In genomic region chr21:37758997-37759396, GRCh38 we compare ENCODE assay signal across 9 cellular contexts.
DNase-seq lines count a peak whose midpoint lies in the region; TF ChIP-seq lines count a peak whose summit lies in the region.
"Had no signal": no experiment of that assay in that cellular context is flagged by ENCODE, and none has a peak within 500 bp of the region (broad histone marks: within the 10 kb centered on the region; RNA-seq: fewer than 3 reads in every experiment).

No MANE protein-coding gene starts in this region.

- H3K27ac ChIP-seq in SK-N-SH (ENCODE audit: low read depth in 2 of 2, low read length in 1 of 2) = no peak overlapping the region
- no peak overlapping the region for H3K27ac ChIP-seq in CD4-positive, alpha-beta memory T cell (ENCODE audit: low read depth, low read length)

- H3K9me3 ChIP-seq in SK-N-SH = no peaks in the 10 kb centered on the region
- no peaks in the 10 kb centered on the region for H3K9me3 ChIP-seq in CD4-positive, alpha-beta memory T cell (ENCODE audit: control insufficient read depth in 1 of 2, low read length in 2 of 2)

- H2AFZ ChIP-seq in SK-N-SH (ENCODE audit: low read depth) = no peak overlapping the region

- H3K27me3 Mint-ChIP-seq in CD4-positive, alpha-beta memory T cell = peaks cover 0 to 3% of the 10 kb centered on the region in 2 donors
- H3K27me3 Mint-ChIP-seq: CD4-positive, CD25-positive, alpha-beta regulatory T cell had no signal

- H3K4me3 ChIP-seq in SK-N-SH (ENCODE audit: low read depth in 2 of 2, low read length in 1 of 2) = no peak overlapping the region
- no peak overlapping the region for H3K4me3 ChIP-seq in CD4-positive, alpha-beta memory T cell (ENCODE audit: low read length in 2 of 2)

- DNase-seq in NCI-H2081 (lab: John Stamatoyannopoulos, UW) (peak; percentile 13 to 16), NCI-H2081 treated with DMSO at 0.1 percent for 48 hours (lab: John Stamatoyannopoulos, UW) (no peak), M059J (ENCODE audit: low read depth) (peak; percentile 74), SK-N-SH (peak; percentile 36), iPS DF 19.7 (ENCODE audit: low read depth, low spot score) (peak; percentile 15), cortex of kidney (lab: John Stamatoyannopoulos, UW) (no peak), T-helper 2 cell (no peak)
- no peak for DNase-seq in CD4-positive, alpha-beta memory T cell
- DNase-seq: CD4-positive, CD25-positive, alpha-beta regulatory T cell had no signal

- POLR2A ChIA-PET in SK-N-SH (lab: Yijun Ruan, JAX) = no interaction called here
- POLR2A ChIA-PET in CD4-positive, alpha-beta memory T cell (lab: Charles Lee; ENCODE audit: partially characterized antibody) = no interaction called here

- H3K36me3 ChIP-seq in SK-N-SH (replicated peaks in 1 of 2; ENCODE audit: control insufficient read depth in 1 of 2, insufficient read depth in 2 of 2, low read length in 1 of 2) = no peaks in the 10 kb centered on the region
- no peaks in the 10 kb centered on the region for H3K36me3 ChIP-seq in CD4-positive, alpha-beta memory T cell (ENCODE audit: insufficient read depth, low read length)

- H3K36me3 Mint-ChIP-seq in CD4-positive, alpha-beta memory T cell = no peaks in the 10 kb centered on the region
- H3K36me3 Mint-ChIP-seq: CD4-positive, CD25-positive, alpha-beta regulatory T cell had no signal

- no peaks in the 10 kb centered on the region for H3K9me2 ChIP-seq in SK-N-SH

- H3K4me3 Mint-ChIP-seq in CD4-positive, alpha-beta memory T cell = no peak overlapping the region
- H3K4me3 Mint-ChIP-seq: CD4-positive, CD25-positive, alpha-beta regulatory T cell had no signal

- peak; percentile 42; the same call in 1 of the 2 replicates for TF ChIP-seq RAD21 in SK-N-SH (IDR thresholded peaks at IDR 0.05; ENCODE audit: low read length)

- no peak for TF ChIP-seq EP300 in SK-N-SH (IDR thresholded peaks at IDR 0.05; ENCODE audit: borderline replicate concordance in 1 of 2, low read depth in 1 of 2, low read length in 1 of 2)

- H3K27ac Mint-ChIP-seq in CD4-positive, alpha-beta memory T cell = no peak overlapping the region
- H3K27ac Mint-ChIP-seq: CD4-positive, CD25-positive, alpha-beta regulatory T cell had no signal

- H3K79me2 ChIP-seq in SK-N-SH (ENCODE audit: insufficient read depth) = no peaks in the 10 kb centered on the region

- peak; percentile 41; the same call in 1 of the 2 replicates for TF ChIP-seq CTCF in SK-N-SH (IDR thresholded peaks at IDR 0.05)

- H3K9ac ChIP-seq in SK-N-SH = no peak overlapping the region

- intact Hi-C loops in CD4-positive, alpha-beta memory T cell (cut with micrococcal nuclease) = no loop called here

- H3K9me3 Mint-ChIP-seq in CD4-positive, alpha-beta memory T cell = no peaks in the 10 kb centered on the region

- H3K4me1 Mint-ChIP-seq in CD4-positive, alpha-beta memory T cell = no peaks in the 10 kb centered on the region
- H3K4me1 Mint-ChIP-seq: CD4-positive, CD25-positive, alpha-beta regulatory T cell had no signal

- WGBS in SK-N-SH (ENCODE audit: low lambda C conversion rate) = 14% methylated on average over 5 of the region's 7 CpGs

- no peak overlapping the region for H3K4me2 ChIP-seq in SK-N-SH

- no peaks in the 10 kb centered on the region for H3K27me3 ChIP-seq in SK-N-SH (ENCODE audit: insufficient read depth)
- H3K27me3 ChIP-seq in CD4-positive, alpha-beta memory T cell (ENCODE audit: insufficient read depth, low read length) = no peaks in the 10 kb centered on the region

- CTCF ChIA-PET in SK-N-SH (lab: Yijun Ruan, JAX) = interaction anchor here (1.6 kb wide), 1 partner anchor 14 kb away, joined by 3 read pairs; no protein-coding TSS in a partner anchor
- CTCF ChIA-PET in CD4-positive, alpha-beta memory T cell (lab: Charles Lee; ENCODE audit: partially characterized antibody) = no interaction called here

- no peaks in the 10 kb centered on the region for H3K4me1 ChIP-seq in SK-N-SH (ENCODE audit: control insufficient read depth in 1 of 2, insufficient read depth in 2 of 2, low read depth in 1 of 2, low read length in 1 of 2)
- no peaks in the 10 kb centered on the region for H3K4me1 ChIP-seq in CD4-positive, alpha-beta memory T cell (ENCODE audit: insufficient read depth, low read length)

- no peaks in the 10 kb centered on the region for H4K20me1 ChIP-seq in SK-N-SH (ENCODE audit: insufficient read depth)

- H3F3A ChIP-seq in SK-N-SH (replicated peaks; ENCODE audit: insufficient read depth) = no peaks in the 10 kb centered on the region

TF ChIP-seq in SK-N-SH, 30 proteins besides CTCF, POLR2A, EP300 and RAD21:
- TF ChIP-seq SMC3 (IDR thresholded peaks at IDR 0.05; ENCODE audit: low read depth, low read length) (0 out of 2 replicates have a peak, but pooled peaks have one; percentile 12), NRF1 (IDR thresholded peaks at IDR 0.05; ENCODE audit: low read depth, low read length) (no peak)

Comparison
In these comparisons a context has a peak if more than half of its experiments do, and no peak if none do; other contexts are left out.
1. DNase-seq: peak in NCI-H2081 (2 of 2), M059J (single experiment), SK-N-SH (single experiment) and iPS DF 19.7 (single experiment); none in NCI-H2081 treated with DMSO at 0.1 percent for 48 hours (single experiment), CD4-positive, alpha-beta memory T cell (0 of 5), cortex of kidney (single experiment) and T-helper 2 cell (0 of 5).